Comparison of ENCODE assay signal across 23 cellular contexts in genomic region chr6:144935181-144935580, GRCh38.
"Had no signal": no experiment of that assay in that cellular context is flagged by ENCODE, and none has a peak within 500 bp of the region (broad histone marks: within the 10 kb centered on the region; RNA-seq: fewer than 3 reads in every experiment).

No MANE protein-coding gene starts in this region.

- ATAC-seq: left colon; left lung; lower lobe of right lung; naive thymus-derived CD8-positive, alpha-beta T cell; pancreas; psoas muscle; right lobe of liver; stimulated activated memory B cell treated with anti-CD40 and anti-IgM and Interleukin-4, amounts not matched to agents 10 μg/mL and 1 μg/mL and 100 μg/mL, for 72 hours; stimulated activated naive CD8-positive, alpha-beta T cell treated with anti-CD3 and anti-CD28 coated beads, Interleukin-15, amount 100 ng/mL, for 72 hours had no signal

- DNase-seq: hypothalamus; immature natural killer cell; kidney; left colon; left lung; lower lobe of right lung; mammary epithelial cell; mesenchymal stem cell; naive thymus-derived CD8-positive, alpha-beta T cell; nucleus accumbens; pancreas; psoas muscle; right lobe of liver; stimulated activated CD4-positive, alpha-beta T cell treated with anti-CD3 and anti-CD28 coated beads, Interleukin-1b, Interleukin-23, amount 100 ng/mL, for 48 hours; stimulated activated CD4-positive, alpha-beta T cell treated with anti-CD3 and anti-CD28 coated beads, Interleukin-2, amount 100 ng/mL, for 48 hours; stimulated activated CD4-positive, alpha-beta T cell treated with anti-CD3 and anti-CD28 coated beads, Interleukin-4, amount 100 ng/mL, for 4 hours; stimulated activated CD8-positive, alpha-beta memory T cell treated with anti-CD3 and anti-CD28 coated beads, Interleukin-4, amount 100 ng/mL, for 48 hours; stimulated activated naive CD4-positive, alpha-beta T cell treated with Interleukin-2 at 50 U/mL for 16 hours; stimulated activated naive CD8-positive, alpha-beta T cell treated with anti-CD3 and anti-CD28 coated beads, Interleukin-15, amount 100 ng/mL, for 72 hours; substantia nigra; uterus had no signal

- FAIRE-seq: islet of Langerhans, pancreas had no signal
